In genomic region chr4:13267091-13267490, GRCh38 we compare ENCODE assay signal across 17 cellular contexts.
DNase-seq lines count a peak whose midpoint lies in the region; TF ChIP-seq lines count a peak whose summit lies in the region.
"Had no signal": no experiment of that assay in that cellular context is flagged by ENCODE, and none has a peak within 500 bp of the region (broad histone marks: within the 10 kb centered on the region; RNA-seq: fewer than 3 reads in every experiment).

No MANE protein-coding gene starts in this region.

- peak; percentile 74 for DNase-seq in M059J (ENCODE audit: low read depth)
- peak; percentile 11 for DNase-seq in fibroblast of villous mesenchyme (ENCODE audit: low read depth)
- DNase-seq in osteocyte (ENCODE audit: extremely low spot score, unreplicated experiment), result no peak
- no peak for DNase-seq in KBM-7
- no peak for DNase-seq in neural progenitor cell (ENCODE audit: low spot score)
- DNase-seq in cardiac septum (ENCODE audit: low spot score), result no peak
- DNase-seq: ACHN; BE2C; C1 segment of cervical spinal cord; CD4-positive, CD25-positive, alpha-beta regulatory T cell; CD8-positive, alpha-beta memory T cell; COR-L47; DMS 273 treated with DMSO at 0.1 percent for 48 hours; DMS53; GDM1; GM23248; HCEC 1CT had no signal

- H3K27me3 Mint-ChIP-seq in osteocyte (ENCODE audit: unreplicated experiment) (no peaks in the 10 kb centered on the region), neural progenitor cell (ENCODE audit: insufficient read depth, low read depth) (no peaks in the 10 kb centered on the region)
- H3K27me3 Mint-ChIP-seq: CD4-positive, CD25-positive, alpha-beta regulatory T cell had no signal

- TF ChIP-seq CTCF in fibroblast of villous mesenchyme (IDR thresholded peaks at IDR 0.05; ENCODE audit: insufficient read depth, low read depth, low read length) (no peak), osteocyte (IDR thresholded peaks at IDR 0.05) (no peak), neural progenitor cell (IDR thresholded peaks at IDR 0.05) (no peak)

- H3K4me3 ChIP-seq in fibroblast of villous mesenchyme (ENCODE audit: low read depth, low read length), result no peak overlapping the region
- no peak overlapping the region for H3K4me3 ChIP-seq in neural progenitor cell
- H3K4me3 ChIP-seq: GM23248 had no signal

- H4K20me1 ChIP-seq in neural progenitor cell (ENCODE audit: low read depth), result no peaks in the 10 kb centered on the region

- H3K4me1 ChIP-seq in neural progenitor cell, result peaks cover 6% of the 10 kb centered on the region
- H3K4me1 ChIP-seq: BE2C had no signal

- no peak overlapping the region for H3K9ac ChIP-seq in neural progenitor cell
- H3K9ac ChIP-seq: GM23248 had no signal

- in situ Hi-C loops in KBM-7 (cut with MboI; ENCODE audit: low pct_unique_long_range_greater_than_20kb, low sequenced_read_pairs), result no loop called here

- no peaks in the 10 kb centered on the region for H3K27me3 ChIP-seq in neural progenitor cell
- H3K27me3 ChIP-seq: BE2C had no signal

- no peaks in the 10 kb centered on the region for H3K79me2 ChIP-seq in neural progenitor cell (ENCODE audit: low read depth)

- no peaks in the 10 kb centered on the region for H3K36me3 Mint-ChIP-seq in osteocyte (ENCODE audit: unreplicated experiment)
- peaks cover 5% of the 10 kb centered on the region for H3K36me3 Mint-ChIP-seq in neural progenitor cell
- H3K36me3 Mint-ChIP-seq: CD4-positive, CD25-positive, alpha-beta regulatory T cell had no signal

- no peak overlapping the region for H3K4me2 ChIP-seq in neural progenitor cell

- intact Hi-C loops in cardiac septum (cut with DNase I), result no loop called here

- H3K4me1 Mint-ChIP-seq in osteocyte (ENCODE audit: unreplicated experiment) (peaks cover 18% of the 10 kb centered on the region), neural progenitor cell (peaks cover 12% of the 10 kb centered on the region)
- H3K4me1 Mint-ChIP-seq: CD4-positive, CD25-positive, alpha-beta regulatory T cell; CD8-positive, alpha-beta memory T cell had no signal

- H2AFZ ChIP-seq in neural progenitor cell (replicated peaks), result no peak overlapping the region
- H2AFZ ChIP-seq: GM23248 had no signal

- no peak overlapping the region for H3K27ac ChIP-seq in neural progenitor cell
- H3K27ac ChIP-seq: GM23248 had no signal

- no peaks in the 10 kb centered on the region for H3K36me3 ChIP-seq in neural progenitor cell
- H3K36me3 ChIP-seq: BE2C had no signal

- peak overlapping the region; percentile 58 for H3K27ac Mint-ChIP-seq in osteocyte (ENCODE audit: unreplicated experiment)
- H3K27ac Mint-ChIP-seq in neural progenitor cell, result no peak overlapping the region
- H3K27ac Mint-ChIP-seq: CD4-positive, CD25-positive, alpha-beta regulatory T cell had no signal

- H3K4me3 Mint-ChIP-seq in osteocyte (ENCODE audit: unreplicated experiment) (no peak overlapping the region), neural progenitor cell (no peak overlapping the region)
- H3K4me3 Mint-ChIP-seq: CD4-positive, CD25-positive, alpha-beta regulatory T cell; CD8-positive, alpha-beta memory T cell had no signal

- H3K9me3 Mint-ChIP-seq in osteocyte (ENCODE audit: unreplicated experiment) (peaks cover 6% of the 10 kb centered on the region), neural progenitor cell (peaks cover 5% of the 10 kb centered on the region)

- no peaks in the 10 kb centered on the region for H3K9me3 ChIP-seq in neural progenitor cell (ENCODE audit: low read depth)
- H3K9me3 ChIP-seq: BE2C had no signal

- H3F3A ChIP-seq in neural progenitor cell (ENCODE audit: low read depth), result no peaks in the 10 kb centered on the region

Comparison
In these comparisons a context has a peak if more than half of its experiments do, and no peak if none do; other contexts are left out.
1. DNase-seq: peak in M059J (single experiment) and fibroblast of villous mesenchyme (single experiment); none in osteocyte (single experiment), KBM-7 (single experiment), neural progenitor cell (single experiment) and cardiac septum (single experiment).